In the genomic region with DNA sequence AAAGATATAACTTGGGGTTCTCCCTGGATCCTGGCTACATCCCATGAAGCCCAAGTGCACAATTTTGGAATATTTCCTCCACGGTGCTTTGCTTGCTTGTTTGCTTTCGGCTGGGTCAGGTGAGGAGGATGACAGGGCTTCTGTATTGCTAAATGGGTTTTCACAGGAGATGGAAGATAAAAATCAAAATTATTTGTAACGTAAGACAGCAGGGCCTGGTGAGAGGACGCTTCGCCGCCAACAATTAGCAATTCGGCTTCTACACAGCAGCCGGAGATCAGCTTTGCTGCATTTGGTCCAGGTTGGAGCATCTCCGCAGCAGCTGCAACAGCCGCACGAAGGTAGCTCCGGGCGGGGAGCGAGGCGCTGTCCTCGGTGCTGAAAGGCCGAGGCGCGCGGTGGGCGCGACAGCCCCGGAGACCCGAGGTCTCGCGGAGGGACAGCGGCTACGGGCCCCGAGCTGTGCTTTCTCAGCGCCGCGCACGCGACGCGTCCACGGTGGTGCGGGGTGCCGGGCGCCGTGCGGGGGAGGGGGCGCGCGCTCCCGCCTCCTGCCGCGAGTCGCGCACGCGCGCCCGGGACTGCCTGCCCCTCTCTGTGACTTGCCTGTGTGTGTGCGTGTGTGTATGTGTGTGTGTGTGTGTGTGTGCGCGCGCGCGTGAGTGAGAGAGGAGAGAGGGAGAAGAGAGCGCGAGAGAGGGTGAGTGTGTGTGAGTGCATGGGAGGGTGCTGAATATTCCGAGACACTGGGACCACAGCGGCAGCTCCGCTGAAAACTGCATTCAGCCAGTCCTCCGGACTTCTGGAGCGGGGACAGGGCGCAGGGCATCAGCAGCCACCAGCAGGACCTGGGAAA, we compare ENCODE assay signal across 1 cellular context.
A peak's percentile ranks its signal among the peaks of the same experiment; 100 is the strongest.
TF ChIP-seq lines count a peak whose summit lies in the region.

A gene (plus strand): TSS at position 703 of the 856 bp plus-strand sequence. CDS start 315 bp downstream, outside the sequence.

TF ChIP-seq in WTC11, 78 proteins besides CTCF, POLR2A, EP300 and RAD21 (continued from another document):
- TF ChIP-seq, protein P1, sequence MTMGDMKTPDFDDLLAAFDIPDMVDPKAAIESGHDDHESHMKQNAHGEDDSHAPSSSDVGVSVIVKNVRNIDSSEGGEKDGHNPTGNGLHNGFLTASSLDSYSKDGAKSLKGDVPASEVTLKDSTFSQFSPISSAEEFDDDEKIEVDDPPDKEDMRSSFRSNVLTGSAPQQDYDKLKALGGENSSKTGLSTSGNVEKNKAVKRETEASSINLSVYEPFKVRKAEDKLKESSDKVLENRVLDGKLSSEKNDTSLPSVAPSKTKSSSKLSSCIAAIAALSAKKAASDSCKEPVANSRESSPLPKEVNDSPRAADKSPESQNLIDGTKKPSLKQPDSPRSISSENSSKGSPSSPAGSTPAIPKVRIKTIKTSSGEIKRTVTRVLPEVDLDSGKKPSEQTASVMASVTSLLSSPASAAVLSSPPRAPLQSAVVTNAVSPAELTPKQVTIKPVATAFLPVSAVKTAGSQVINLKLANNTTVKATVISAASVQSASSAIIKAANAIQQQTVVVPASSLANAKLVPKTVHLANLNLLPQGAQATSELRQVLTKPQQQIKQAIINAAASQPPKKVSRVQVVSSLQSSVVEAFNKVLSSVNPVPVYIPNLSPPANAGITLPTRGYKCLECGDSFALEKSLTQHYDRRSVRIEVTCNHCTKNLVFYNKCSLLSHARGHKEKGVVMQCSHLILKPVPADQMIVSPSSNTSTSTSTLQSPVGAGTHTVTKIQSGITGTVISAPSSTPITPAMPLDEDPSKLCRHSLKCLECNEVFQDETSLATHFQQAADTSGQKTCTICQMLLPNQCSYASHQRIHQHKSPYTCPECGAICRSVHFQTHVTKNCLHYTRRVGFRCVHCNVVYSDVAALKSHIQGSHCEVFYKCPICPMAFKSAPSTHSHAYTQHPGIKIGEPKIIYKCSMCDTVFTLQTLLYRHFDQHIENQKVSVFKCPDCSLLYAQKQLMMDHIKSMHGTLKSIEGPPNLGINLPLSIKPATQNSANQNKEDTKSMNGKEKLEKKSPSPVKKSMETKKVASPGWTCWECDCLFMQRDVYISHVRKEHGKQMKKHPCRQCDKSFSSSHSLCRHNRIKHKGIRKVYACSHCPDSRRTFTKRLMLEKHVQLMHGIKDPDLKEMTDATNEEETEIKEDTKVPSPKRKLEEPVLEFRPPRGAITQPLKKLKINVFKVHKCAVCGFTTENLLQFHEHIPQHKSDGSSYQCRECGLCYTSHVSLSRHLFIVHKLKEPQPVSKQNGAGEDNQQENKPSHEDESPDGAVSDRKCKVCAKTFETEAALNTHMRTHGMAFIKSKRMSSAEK (CRISPR knock-in tag; IDR thresholded peaks at IDR 0.05; ENCODE audit: borderline replicate concordance): no peak
- TF ChIP-seq ZNF219 (CRISPR knock-in tag; IDR thresholded peaks at IDR 0.05; ENCODE audit: borderline replicate concordance) (peak; percentile 93), SP1 (CRISPR knock-in tag; conservative IDR thresholded peaks at IDR 0.05) (peak; percentile 56), NR2C2 (CRISPR knock-in tag; IDR thresholded peaks at IDR 0.05) (peak; percentile 58), CBFB (CRISPR knock-in tag; IDR thresholded peaks at IDR 0.05; ENCODE audit: low read depth) (0 out of 2 replicates have a peak, but pooled peaks have one; percentile 91), SMAD4 (CRISPR knock-in tag; IDR thresholded peaks at IDR 0.05) (peak; percentile 84; the same call in 1 of the 2 replicates), RELA (CRISPR knock-in tag; IDR thresholded peaks at IDR 0.05; ENCODE audit: borderline replicate concordance) (peak; percentile 97), CREM (CRISPR knock-in tag; IDR thresholded peaks at IDR 0.05) (peak; percentile 68; the same call in 1 of the 2 replicates), GRHL2 (CRISPR knock-in tag; IDR thresholded peaks at IDR 0.05; ENCODE audit: insufficient replicate concordance, severe bottlenecking) (no peak), ZNF416 (CRISPR knock-in tag; IDR thresholded peaks at IDR 0.05) (no peak)
- TF ChIP-seq, protein P2, sequence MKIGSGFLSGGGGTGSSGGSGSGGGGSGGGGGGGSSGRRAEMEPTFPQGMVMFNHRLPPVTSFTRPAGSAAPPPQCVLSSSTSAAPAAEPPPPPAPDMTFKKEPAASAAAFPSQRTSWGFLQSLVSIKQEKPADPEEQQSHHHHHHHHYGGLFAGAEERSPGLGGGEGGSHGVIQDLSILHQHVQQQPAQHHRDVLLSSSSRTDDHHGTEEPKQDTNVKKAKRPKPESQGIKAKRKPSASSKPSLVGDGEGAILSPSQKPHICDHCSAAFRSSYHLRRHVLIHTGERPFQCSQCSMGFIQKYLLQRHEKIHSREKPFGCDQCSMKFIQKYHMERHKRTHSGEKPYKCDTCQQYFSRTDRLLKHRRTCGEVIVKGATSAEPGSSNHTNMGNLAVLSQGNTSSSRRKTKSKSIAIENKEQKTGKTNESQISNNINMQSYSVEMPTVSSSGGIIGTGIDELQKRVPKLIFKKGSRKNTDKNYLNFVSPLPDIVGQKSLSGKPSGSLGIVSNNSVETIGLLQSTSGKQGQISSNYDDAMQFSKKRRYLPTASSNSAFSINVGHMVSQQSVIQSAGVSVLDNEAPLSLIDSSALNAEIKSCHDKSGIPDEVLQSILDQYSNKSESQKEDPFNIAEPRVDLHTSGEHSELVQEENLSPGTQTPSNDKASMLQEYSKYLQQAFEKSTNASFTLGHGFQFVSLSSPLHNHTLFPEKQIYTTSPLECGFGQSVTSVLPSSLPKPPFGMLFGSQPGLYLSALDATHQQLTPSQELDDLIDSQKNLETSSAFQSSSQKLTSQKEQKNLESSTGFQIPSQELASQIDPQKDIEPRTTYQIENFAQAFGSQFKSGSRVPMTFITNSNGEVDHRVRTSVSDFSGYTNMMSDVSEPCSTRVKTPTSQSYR (CRISPR knock-in tag; IDR thresholded peaks at IDR 0.05): peak; percentile 92
- TF ChIP-seq, protein P3, sequence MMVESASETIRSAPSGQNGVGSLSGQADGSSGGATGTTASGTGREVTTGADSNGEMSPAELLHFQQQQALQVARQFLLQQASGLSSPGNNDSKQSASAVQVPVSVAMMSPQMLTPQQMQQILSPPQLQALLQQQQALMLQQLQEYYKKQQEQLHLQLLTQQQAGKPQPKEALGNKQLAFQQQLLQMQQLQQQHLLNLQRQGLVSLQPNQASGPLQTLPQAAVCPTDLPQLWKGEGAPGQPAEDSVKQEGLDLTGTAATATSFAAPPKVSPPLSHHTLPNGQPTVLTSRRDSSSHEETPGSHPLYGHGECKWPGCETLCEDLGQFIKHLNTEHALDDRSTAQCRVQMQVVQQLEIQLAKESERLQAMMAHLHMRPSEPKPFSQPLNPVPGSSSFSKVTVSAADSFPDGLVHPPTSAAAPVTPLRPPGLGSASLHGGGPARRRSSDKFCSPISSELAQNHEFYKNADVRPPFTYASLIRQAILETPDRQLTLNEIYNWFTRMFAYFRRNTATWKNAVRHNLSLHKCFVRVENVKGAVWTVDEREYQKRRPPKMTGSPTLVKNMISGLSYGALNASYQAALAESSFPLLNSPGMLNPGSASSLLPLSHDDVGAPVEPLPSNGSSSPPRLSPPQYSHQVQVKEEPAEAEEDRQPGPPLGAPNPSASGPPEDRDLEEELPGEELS (CRISPR knock-in tag; IDR thresholded peaks at IDR 0.05): peak; percentile 99
- TF ChIP-seq, protein P4, sequence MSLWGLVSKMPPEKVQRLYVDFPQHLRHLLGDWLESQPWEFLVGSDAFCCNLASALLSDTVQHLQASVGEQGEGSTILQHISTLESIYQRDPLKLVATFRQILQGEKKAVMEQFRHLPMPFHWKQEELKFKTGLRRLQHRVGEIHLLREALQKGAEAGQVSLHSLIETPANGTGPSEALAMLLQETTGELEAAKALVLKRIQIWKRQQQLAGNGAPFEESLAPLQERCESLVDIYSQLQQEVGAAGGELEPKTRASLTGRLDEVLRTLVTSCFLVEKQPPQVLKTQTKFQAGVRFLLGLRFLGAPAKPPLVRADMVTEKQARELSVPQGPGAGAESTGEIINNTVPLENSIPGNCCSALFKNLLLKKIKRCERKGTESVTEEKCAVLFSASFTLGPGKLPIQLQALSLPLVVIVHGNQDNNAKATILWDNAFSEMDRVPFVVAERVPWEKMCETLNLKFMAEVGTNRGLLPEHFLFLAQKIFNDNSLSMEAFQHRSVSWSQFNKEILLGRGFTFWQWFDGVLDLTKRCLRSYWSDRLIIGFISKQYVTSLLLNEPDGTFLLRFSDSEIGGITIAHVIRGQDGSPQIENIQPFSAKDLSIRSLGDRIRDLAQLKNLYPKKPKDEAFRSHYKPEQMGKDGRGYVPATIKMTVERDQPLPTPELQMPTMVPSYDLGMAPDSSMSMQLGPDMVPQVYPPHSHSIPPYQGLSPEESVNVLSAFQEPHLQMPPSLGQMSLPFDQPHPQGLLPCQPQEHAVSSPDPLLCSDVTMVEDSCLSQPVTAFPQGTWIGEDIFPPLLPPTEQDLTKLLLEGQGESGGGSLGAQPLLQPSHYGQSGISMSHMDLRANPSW (CRISPR knock-in tag; conservative IDR thresholded peaks at IDR 0.05; ENCODE audit: low read depth): no peak
- TF ChIP-seq, protein P5, sequence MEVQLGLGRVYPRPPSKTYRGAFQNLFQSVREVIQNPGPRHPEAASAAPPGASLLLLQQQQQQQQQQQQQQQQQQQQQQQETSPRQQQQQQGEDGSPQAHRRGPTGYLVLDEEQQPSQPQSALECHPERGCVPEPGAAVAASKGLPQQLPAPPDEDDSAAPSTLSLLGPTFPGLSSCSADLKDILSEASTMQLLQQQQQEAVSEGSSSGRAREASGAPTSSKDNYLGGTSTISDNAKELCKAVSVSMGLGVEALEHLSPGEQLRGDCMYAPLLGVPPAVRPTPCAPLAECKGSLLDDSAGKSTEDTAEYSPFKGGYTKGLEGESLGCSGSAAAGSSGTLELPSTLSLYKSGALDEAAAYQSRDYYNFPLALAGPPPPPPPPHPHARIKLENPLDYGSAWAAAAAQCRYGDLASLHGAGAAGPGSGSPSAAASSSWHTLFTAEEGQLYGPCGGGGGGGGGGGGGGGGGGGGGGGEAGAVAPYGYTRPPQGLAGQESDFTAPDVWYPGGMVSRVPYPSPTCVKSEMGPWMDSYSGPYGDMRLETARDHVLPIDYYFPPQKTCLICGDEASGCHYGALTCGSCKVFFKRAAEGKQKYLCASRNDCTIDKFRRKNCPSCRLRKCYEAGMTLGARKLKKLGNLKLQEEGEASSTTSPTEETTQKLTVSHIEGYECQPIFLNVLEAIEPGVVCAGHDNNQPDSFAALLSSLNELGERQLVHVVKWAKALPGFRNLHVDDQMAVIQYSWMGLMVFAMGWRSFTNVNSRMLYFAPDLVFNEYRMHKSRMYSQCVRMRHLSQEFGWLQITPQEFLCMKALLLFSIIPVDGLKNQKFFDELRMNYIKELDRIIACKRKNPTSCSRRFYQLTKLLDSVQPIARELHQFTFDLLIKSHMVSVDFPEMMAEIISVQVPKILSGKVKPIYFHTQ (CRISPR knock-in tag; IDR thresholded peaks at IDR 0.05): no peak
- TF ChIP-seq, protein P6, sequence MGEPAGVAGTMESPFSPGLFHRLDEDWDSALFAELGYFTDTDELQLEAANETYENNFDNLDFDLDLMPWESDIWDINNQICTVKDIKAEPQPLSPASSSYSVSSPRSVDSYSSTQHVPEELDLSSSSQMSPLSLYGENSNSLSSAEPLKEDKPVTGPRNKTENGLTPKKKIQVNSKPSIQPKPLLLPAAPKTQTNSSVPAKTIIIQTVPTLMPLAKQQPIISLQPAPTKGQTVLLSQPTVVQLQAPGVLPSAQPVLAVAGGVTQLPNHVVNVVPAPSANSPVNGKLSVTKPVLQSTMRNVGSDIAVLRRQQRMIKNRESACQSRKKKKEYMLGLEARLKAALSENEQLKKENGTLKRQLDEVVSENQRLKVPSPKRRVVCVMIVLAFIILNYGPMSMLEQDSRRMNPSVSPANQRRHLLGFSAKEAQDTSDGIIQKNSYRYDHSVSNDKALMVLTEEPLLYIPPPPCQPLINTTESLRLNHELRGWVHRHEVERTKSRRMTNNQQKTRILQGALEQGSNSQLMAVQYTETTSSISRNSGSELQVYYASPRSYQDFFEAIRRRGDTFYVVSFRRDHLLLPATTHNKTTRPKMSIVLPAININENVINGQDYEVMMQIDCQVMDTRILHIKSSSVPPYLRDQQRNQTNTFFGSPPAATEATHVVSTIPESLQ (CRISPR knock-in tag; IDR thresholded peaks at IDR 0.05): no peak
- TF ChIP-seq, protein P7, sequence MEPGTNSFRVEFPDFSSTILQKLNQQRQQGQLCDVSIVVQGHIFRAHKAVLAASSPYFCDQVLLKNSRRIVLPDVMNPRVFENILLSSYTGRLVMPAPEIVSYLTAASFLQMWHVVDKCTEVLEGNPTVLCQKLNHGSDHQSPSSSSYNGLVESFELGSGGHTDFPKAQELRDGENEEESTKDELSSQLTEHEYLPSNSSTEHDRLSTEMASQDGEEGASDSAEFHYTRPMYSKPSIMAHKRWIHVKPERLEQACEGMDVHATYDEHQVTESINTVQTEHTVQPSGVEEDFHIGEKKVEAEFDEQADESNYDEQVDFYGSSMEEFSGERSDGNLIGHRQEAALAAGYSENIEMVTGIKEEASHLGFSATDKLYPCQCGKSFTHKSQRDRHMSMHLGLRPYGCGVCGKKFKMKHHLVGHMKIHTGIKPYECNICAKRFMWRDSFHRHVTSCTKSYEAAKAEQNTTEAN (CRISPR knock-in tag; IDR thresholded peaks at IDR 0.05): peak; percentile 94
- TF ChIP-seq, protein P8, sequence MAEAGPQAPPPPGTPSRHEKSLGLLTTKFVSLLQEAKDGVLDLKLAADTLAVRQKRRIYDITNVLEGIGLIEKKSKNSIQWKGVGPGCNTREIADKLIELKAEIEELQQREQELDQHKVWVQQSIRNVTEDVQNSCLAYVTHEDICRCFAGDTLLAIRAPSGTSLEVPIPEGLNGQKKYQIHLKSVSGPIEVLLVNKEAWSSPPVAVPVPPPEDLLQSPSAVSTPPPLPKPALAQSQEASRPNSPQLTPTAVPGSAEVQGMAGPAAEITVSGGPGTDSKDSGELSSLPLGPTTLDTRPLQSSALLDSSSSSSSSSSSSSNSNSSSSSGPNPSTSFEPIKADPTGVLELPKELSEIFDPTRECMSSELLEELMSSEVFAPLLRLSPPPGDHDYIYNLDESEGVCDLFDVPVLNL (CRISPR knock-in tag; IDR thresholded peaks at IDR 0.05; ENCODE audit: borderline replicate concordance, low read depth): 0 out of 2 replicates have a peak, but pooled peaks have one; percentile 81
- TF ChIP-seq, protein P9, sequence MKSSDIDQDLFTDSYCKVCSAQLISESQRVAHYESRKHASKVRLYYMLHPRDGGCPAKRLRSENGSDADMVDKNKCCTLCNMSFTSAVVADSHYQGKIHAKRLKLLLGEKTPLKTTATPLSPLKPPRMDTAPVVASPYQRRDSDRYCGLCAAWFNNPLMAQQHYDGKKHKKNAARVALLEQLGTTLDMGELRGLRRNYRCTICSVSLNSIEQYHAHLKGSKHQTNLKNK (CRISPR knock-in tag; IDR thresholded peaks at IDR 0.05): no peak
- TF ChIP-seq, protein P10, sequence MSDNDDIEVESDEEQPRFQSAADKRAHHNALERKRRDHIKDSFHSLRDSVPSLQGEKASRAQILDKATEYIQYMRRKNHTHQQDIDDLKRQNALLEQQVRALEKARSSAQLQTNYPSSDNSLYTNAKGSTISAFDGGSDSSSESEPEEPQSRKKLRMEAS (CRISPR knock-in tag; IDR thresholded peaks at IDR 0.05): peak; percentile 80
